ENCODE assay signal across 8 cellular contexts in genomic region chr7:98211676-98212531, GRCh38. TPM values are rescaled to one million over a fixed set of nuclear protein-coding genes. Genes with fewer than 3 reads are reported as not detected.
DNase-seq lines count a peak whose midpoint lies in the region; ATAC-seq and TF ChIP-seq lines count a peak whose summit lies in the region.

No MANE protein-coding gene starts in this region.

- no peak for TF ChIP-seq POLR2A in GM18505 (IDR thresholded peaks at IDR 0.05; ENCODE audit: borderline replicate concordance, extremely low read depth, insufficient read depth, insufficient read length)

- H3K4me3 ChIP-seq in GM12865 (ENCODE audit: low read depth, low read length): peak overlapping the region; percentile 56

- no peak for TF ChIP-seq CTCF in GM12865 (IDR thresholded peaks at IDR 0.05; ENCODE audit: insufficient read depth, low read depth, low read length, missing control alignments)

- peak; percentile 9 for ATAC-seq in esophagus mucosa
- no peak for ATAC-seq in GM18505 (IDR thresholded peaks at IDR 0.05; ENCODE audit: unreplicated experiment)

- no peak for DNase-seq in GM12865 (ENCODE audit: low read depth)
- DNase-seq in RPMI7951 (ENCODE audit: low read depth): peak; percentile 5
- peak; percentile 37 for DNase-seq in retina
- no peak for DNase-seq in cerebellar nuclear complex (lab: John Stamatoyannopoulos, UW)
- DNase-seq in NCI-H187 treated with DMSO at 0.1 percent for 48 hours (lab: John Stamatoyannopoulos, UW): no peak
- no peak for DNase-seq in DMS79 treated with DMSO at 0.1 percent for 48 hours (lab: John Stamatoyannopoulos, UW)

RNA-seq across cellular contexts. Expression of gene BHLHA15, which starts 0.7 kb away (rescaled TPM):
- total RNA-seq in RPMI7951 (2014; rRNA removed; shearing (Covaris generic)): 0.36 TPM in 1 of 2 replicates, not detected in the other
- total RNA-seq in esophagus mucosa: 0.76 TPM

RNA-seq across cellular contexts. Expression of gene TECPR1, which starts 40.1 kb away (rescaled TPM):
- 7.1 and 7.4 TPM in 2 replicates for total RNA-seq in RPMI7951 (2014; rRNA removed; shearing (Covaris generic))
- total RNA-seq in esophagus mucosa: 15.7 TPM

Comparison
In these comparisons a context has a peak if more than half of its experiments do, and no peak if none do; other contexts are left out.
1. DNase-seq: peak in RPMI7951 (single experiment) and retina (single experiment); none in GM12865 (single experiment), cerebellar nuclear complex (0 of 2), NCI-H187 treated with DMSO at 0.1 percent for 48 hours (single experiment) and DMS79 treated with DMSO at 0.1 percent for 48 hours (single experiment).